Comparison of ENCODE assay signal across 12 cellular contexts in genomic region chr19:14112051-14112808, GRCh38. TPM values are rescaled to one million over a fixed set of nuclear protein-coding genes. Genes with fewer than 3 reads are reported as not detected.
A peak's percentile ranks its signal among the peaks of the same experiment; 100 is the strongest.
DNase-seq lines count a peak whose midpoint lies in the region; ATAC-seq and TF ChIP-seq lines count a peak whose summit lies in the region.
"Had no signal": no experiment of that assay in that cellular context is flagged by ENCODE, and none has a peak within 500 bp of the region (broad histone marks: within the 10 kb centered on the region; RNA-seq: fewer than 3 reads in every experiment).

No MANE protein-coding gene starts in this region.

- H3K27ac ChIP-seq in esophagus muscularis mucosa (replicated peaks in 1 of 4), result peak overlapping the region; percentile 86 to 100 (median 98)
- no peak overlapping the region for H3K27ac ChIP-seq in naive thymus-derived CD4-positive, alpha-beta T cell (ENCODE audit: low read depth, low read length)
- H3K27ac ChIP-seq in upper lobe of left lung, result peak overlapping the region; percentile 73 to 98 (median 82)

- H3K27me3 ChIP-seq in esophagus muscularis mucosa (no peaks in the 10 kb centered on the region), upper lobe of left lung (no peaks in the 10 kb centered on the region)
- H3K27me3 ChIP-seq in naive thymus-derived CD4-positive, alpha-beta T cell (ENCODE audit: control insufficient read depth in 2 of 2, insufficient read depth in 2 of 2, low read length in 2 of 2), result no peaks in the 10 kb centered on the region

- H3K36me3 Mint-ChIP-seq in naive thymus-derived CD4-positive, alpha-beta T cell, result peaks cover 0 to 2% (median 0%) of the 10 kb centered on the region in 5 donors

- TF ChIP-seq EP300 in esophagus muscularis mucosa (IDR thresholded peaks at IDR 0.05) (no peak), upper lobe of left lung (IDR thresholded peaks at IDR 0.05) (no peak)

- peaks cover 0 to 6% (median 3%) of the 10 kb centered on the region in 4 donors for H3K36me3 ChIP-seq in esophagus muscularis mucosa
- H3K36me3 ChIP-seq in naive thymus-derived CD4-positive, alpha-beta T cell (ENCODE audit: control insufficient read depth in 2 of 3, insufficient read depth in 3 of 3, low read length in 3 of 3), result peaks cover 0 to 5% (median 0%) of the 10 kb centered on the region in 3 experiments
- H3K36me3 ChIP-seq in upper lobe of left lung, result peaks cover 0 to 5% (median 2%) of the 10 kb centered on the region in 4 donors

- 87% methylated on average over 5 of the region's 12 CpGs for WGBS in esophagus muscularis mucosa
- 37 to 73% methylated on average over 4 to 12 of the region's 12 CpGs for WGBS in upper lobe of left lung, 2 donors

- H3K9me3 ChIP-seq in esophagus muscularis mucosa, result no peaks in the 10 kb centered on the region
- H3K9me3 ChIP-seq in naive thymus-derived CD4-positive, alpha-beta T cell (ENCODE audit: control insufficient read depth in 2 of 3, low read length in 3 of 3), result no peaks in the 10 kb centered on the region
- H3K9me3 ChIP-seq in upper lobe of left lung, result no peaks in the 10 kb centered on the region

- CTCF ChIA-PET in naive thymus-derived CD4-positive, alpha-beta T cell (lab: Charles Lee), result interaction anchor here (1.0 kb wide), 1 partner anchor 25 kb away, joined by 3 read pairs; the partner anchor contains the start of gene ASF1B

- POLR2A ChIA-PET in naive thymus-derived CD4-positive, alpha-beta T cell (lab: Charles Lee), result no interaction called here

- DNase-seq in NCI-H69 (lab: John Stamatoyannopoulos, UW), result peak; percentile 24
- no peak for DNase-seq in esophagus muscularis mucosa (ENCODE audit: extremely low spot score)
- DNase-seq in naive thymus-derived CD4-positive, alpha-beta T cell, result no peak
- no peak for DNase-seq in upper lobe of left lung
- no peak for DNase-seq in stimulated activated CD4-positive, alpha-beta T cell treated with anti-CD3 and anti-CD28 coated beads, Interleukin-15, amount 100 ng/mL, for 24 hours
- DNase-seq in DMS153 treated with DMSO at 0.1 percent for 48 hours (lab: John Stamatoyannopoulos, UW; ENCODE audit: unreplicated experiment), result no peak
- DNase-seq: effector CD4-positive, alpha-beta T cell; GF-D8; retina had no signal

- no peaks in the 10 kb centered on the region for H3K9me3 Mint-ChIP-seq in naive thymus-derived CD4-positive, alpha-beta T cell
- H3K9me3 Mint-ChIP-seq: activated T-helper 2 cell treated with anti-CD3 and anti-CD28 coated beads, Interferon-gamma antibody, Interleukin-2, Interleukin-4, amounts not matched to agents 10 μg/mL and 5 μg/mL and 100 μg/mL, durations not matched to agents 14 hours and 24 hours and 36 hours had no signal

- ATAC-seq in naive thymus-derived CD4-positive, alpha-beta T cell, result no peak
- ATAC-seq in upper lobe of left lung (ENCODE audit: low FRiP score in 2 of 2), result peak in 1 of 2 donors; percentile 40
- ATAC-seq in GM18861 (IDR thresholded peaks at IDR 0.05; ENCODE audit: unreplicated experiment), result no peak

- peak overlapping the region in 3 of 10 donors; percentile 16 to 47 (median 41) for H3K4me3 Mint-ChIP-seq in naive thymus-derived CD4-positive, alpha-beta T cell

- TF ChIP-seq CTCF in esophagus muscularis mucosa (IDR thresholded peaks at IDR 0.05) (no peak), upper lobe of left lung (IDR thresholded peaks at IDR 0.05) (no peak)

- peaks cover 73 to 95% (median 89%) of the 10 kb centered on the region in 4 donors for H3K4me1 ChIP-seq in esophagus muscularis mucosa
- H3K4me1 ChIP-seq in naive thymus-derived CD4-positive, alpha-beta T cell (ENCODE audit: control insufficient read depth in 2 of 2, insufficient read depth in 2 of 2, low read length in 2 of 2), result peaks cover 9 to 50% of the 10 kb centered on the region in 2 donors
- H3K4me1 ChIP-seq in upper lobe of left lung, result peaks cover 46 to 54% (median 50%) of the 10 kb centered on the region in 4 donors

- H3K27ac Mint-ChIP-seq in naive thymus-derived CD4-positive, alpha-beta T cell, result peak overlapping the region in 7 of 9 donors; percentile 4 to 52 (median 31)
- H3K27ac Mint-ChIP-seq: activated T-helper 2 cell treated with anti-CD3 and anti-CD28 coated beads, Interferon-gamma antibody, Interleukin-2, Interleukin-4, amounts not matched to agents 10 μg/mL and 5 μg/mL and 100 μg/mL, durations not matched to agents 14 hours and 24 hours and 36 hours had no signal

- intact Hi-C loops in esophagus muscularis mucosa (cut with DNase I), result no loop called here
- intact Hi-C loops in naive thymus-derived CD4-positive, alpha-beta T cell (cut with micrococcal nuclease), result no loop called here

- H3K4me1 Mint-ChIP-seq in naive thymus-derived CD4-positive, alpha-beta T cell, result peaks cover 16 to 63% (median 57%) of the 10 kb centered on the region in 7 donors

- no peak for TF ChIP-seq POLR2A in esophagus muscularis mucosa (IDR thresholded peaks at IDR 0.05; ENCODE audit: low read depth)
- no peak for TF ChIP-seq POLR2A in upper lobe of left lung (IDR thresholded peaks at IDR 0.05)

- H3K4me3 ChIP-seq in esophagus muscularis mucosa, result peak overlapping the region; percentile 33 to 42 (median 34)
- H3K4me3 ChIP-seq in naive thymus-derived CD4-positive, alpha-beta T cell (ENCODE audit: low read length), result no peak overlapping the region
- H3K4me3 ChIP-seq in upper lobe of left lung, result no peak overlapping the region

- no peaks in the 10 kb centered on the region for H3K27me3 Mint-ChIP-seq in naive thymus-derived CD4-positive, alpha-beta T cell

RNA-seq across cellular contexts. Expression of gene PRKACA, which starts 5.3 kb away (rescaled TPM):
- total RNA-seq in esophagus muscularis mucosa (100 to 1,000 TPM in 2 of 4 donors, 10 to 100 TPM in 2; 76.0 to 125 (median 93.3) TPM), upper lobe of left lung (100 to 1,000 TPM in 1 of 6 donors, 10 to 100 TPM in 5; 24.1 to 107 (median 51.7) TPM)
- total RNA-seq in naive thymus-derived CD4-positive, alpha-beta T cell, result 100 to 1,000 TPM in 1 of 5 experiments, 10 to 100 TPM in 4; 41.3 to 101 (median 63.1) TPM
- polyA plus RNA-seq in naive thymus-derived CD4-positive, alpha-beta T cell, result 1 to 10 TPM; 1.9 to 2.2 TPM

RNA-seq across cellular contexts. Expression of gene SAMD1, which starts 21.7 kb away (rescaled TPM):
- total RNA-seq in esophagus muscularis mucosa (10 to 100 TPM; 24.1 to 75.6 (median 48.8) TPM), upper lobe of left lung (10 to 100 TPM; 17.8 to 62.8 (median 37.0) TPM)
- total RNA-seq in naive thymus-derived CD4-positive, alpha-beta T cell, result 10 to 100 TPM; 32.6 to 87.3 (median 62.5) TPM
- polyA plus RNA-seq in naive thymus-derived CD4-positive, alpha-beta T cell, result 1 to 10 TPM; 3.0 to 4.0 TPM

RNA-seq across cellular contexts. Expression of gene ASF1B, which starts 24.2 kb away (rescaled TPM):
- total RNA-seq in esophagus muscularis mucosa, result 1 to 10 TPM in 1 of 4 donors, under 1 TPM in 2, not detected in 1; 0.63 to 1.3 (median 0.65) TPM
- total RNA-seq in naive thymus-derived CD4-positive, alpha-beta T cell, result 10 to 100 TPM in 1 of 5 experiments, 1 to 10 TPM in 3, under 1 TPM in 1; 0.98 to 79.0 (median 2.1) TPM
- polyA plus RNA-seq in naive thymus-derived CD4-positive, alpha-beta T cell, result 1 to 10 TPM; 2.4 to 4.5 TPM
- total RNA-seq in upper lobe of left lung, result 1 to 10 TPM; 1.2 to 4.9 (median 3.0) TPM

RNA-seq across cellular contexts. Expression of gene C19orf67, which starts 26.6 kb away (rescaled TPM):
- total RNA-seq in esophagus muscularis mucosa (not detected), upper lobe of left lung (under 1 TPM in 1 of 6 donors, not detected in 5; 0.40 TPM)
- total RNA-seq in naive thymus-derived CD4-positive, alpha-beta T cell, result under 1 TPM in 3 of 5 experiments, not detected in 2; 0.34 to 0.78 (median 0.60) TPM
- polyA plus RNA-seq in naive thymus-derived CD4-positive, alpha-beta T cell, result not detected
- total RNA-seq: LHCN-M2 had no signal

RNA-seq across cellular contexts. Expression of gene MISP3, which starts 39.6 kb away (rescaled TPM):
- total RNA-seq in esophagus muscularis mucosa, result 10 to 100 TPM in 1 of 4 donors, 1 to 10 TPM in 3; 1.5 to 11.1 (median 7.6) TPM
- 1 to 10 TPM in 2 of 5 experiments, under 1 TPM in 3; 0.58 to 1.9 (median 0.91) TPM for total RNA-seq in naive thymus-derived CD4-positive, alpha-beta T cell
- polyA plus RNA-seq in naive thymus-derived CD4-positive, alpha-beta T cell, result under 1 TPM; 0.18 to 0.19 TPM
- total RNA-seq in upper lobe of left lung, result 10 to 100 TPM in 3 of 6 donors, 1 to 10 TPM in 3; 7.9 to 31.2 (median 12.3) TPM

Comparison
In these comparisons a context has a peak if more than half of its experiments do, and no peak if none do; other contexts are left out.
1. H3K4me3 ChIP-seq: peak in esophagus muscularis mucosa (4 of 4); none in naive thymus-derived CD4-positive, alpha-beta T cell (single experiment) and upper lobe of left lung (0 of 4).